ENCODE assay signal across 31 cellular contexts in the genomic region with DNA sequence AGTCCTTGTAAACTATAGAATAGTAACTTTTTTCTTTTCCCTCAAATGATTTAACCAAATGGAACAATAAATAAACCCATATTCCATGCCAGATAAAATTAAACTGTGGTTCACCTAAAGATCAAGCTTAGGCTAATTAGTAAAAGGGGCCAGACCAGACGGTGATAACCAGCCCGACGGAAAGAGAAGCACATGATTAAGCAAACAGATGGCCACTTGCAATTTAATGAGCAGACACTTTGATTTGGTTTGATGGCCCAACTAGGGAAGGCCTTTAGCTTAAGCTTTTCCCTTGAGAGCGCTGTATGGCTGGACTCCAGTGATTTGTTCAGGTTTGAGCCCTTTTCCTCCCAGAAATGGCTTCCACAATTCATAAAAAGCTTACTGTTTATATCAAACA. TPM values are rescaled to one million over a fixed set of nuclear protein-coding genes. Genes with fewer than 3 reads are reported as not detected.
DNase-seq lines count a peak whose midpoint lies in the region; ATAC-seq lines count a peak whose summit lies in the region.
"Had no signal": no experiment of that assay in that cellular context is flagged by ENCODE, and none has a peak within 500 bp of the region (broad histone marks: within the 10 kb centered on the region; RNA-seq: fewer than 3 reads in every experiment).

No MANE protein-coding gene starts in this region.

- CTCF ChIA-PET in activated CD4-positive, alpha-beta T cell treated with anti-CD3 and anti-CD28 coated beads, Interleukin-2, amount 10 ng/mL, durations not matched to agents 7 days and 5 days (lab: Charles Lee), result no interaction called here

- DNase-seq in DMS 273 treated with DMSO at 0.1 percent for 48 hours (lab: John Stamatoyannopoulos, UW) (peak; percentile 96), NCI-H1694 treated with DMSO at 0.1 percent for 48 hours (lab: John Stamatoyannopoulos, UW) (peak; percentile 66), NCI-H82 treated with DMSO at 0.1 percent for 48 hours (lab: John Stamatoyannopoulos, UW; ENCODE audit: unreplicated experiment) (peak; percentile 97), left kidney (ENCODE audit: low read depth, low spot score) (peak; percentile 10), H4 (ENCODE audit: low spot score) (no peak), KG1 (lab: John Stamatoyannopoulos, UW) (no peak)
- DNase-seq in activated CD4-positive, alpha-beta T cell treated with anti-CD3 and anti-CD28 coated beads, Interleukin-2, amount 10 ng/mL, durations not matched to agents 7 days and 5 days, result no peak
- DNase-seq: ACHN; activated CD4-positive, alpha-beta T cell treated with anti-CD3 and anti-CD28 coated beads, Interleukin-2, amount 50 U/mL, for 48 hours; activated CD4-positive, CD25-positive, alpha-beta regulatory T cell; DND-41; endodermal cell; foreskin keratinocyte; GOT3; heart right ventricle; kidney glomerular epithelial cell; NCI-H2029 treated with DMSO at 0.1 percent for 48 hours; NCI-H345; Peyer's patch; posterior cingulate gyrus; right lobe of liver; SIG-M5; stimulated activated CD4-positive, alpha-beta T cell treated with anti-CD3 and anti-CD28 coated beads, Interleukin-12 subunit alpha, Interleukin-12 subunit beta, amount 100 ng/mL, for 4 hours; stimulated activated CD4-positive, alpha-beta T cell treated with anti-CD3 and anti-CD28 coated beads, Interleukin-4, amount 100 ng/mL, for 24 hours; substantia nigra; T-cell; upper lobe of right lung had no signal

- H3K9me3 Mint-ChIP-seq in activated CD4-positive, alpha-beta T cell treated with anti-CD3 and anti-CD28 coated beads, Interleukin-2, amount 10 ng/mL, durations not matched to agents 7 days and 5 days, result peaks cover 7% of the 10 kb centered on the region

- POLR2A ChIA-PET in activated CD4-positive, alpha-beta T cell treated with anti-CD3 and anti-CD28 coated beads, Interleukin-2, amount 10 ng/mL, durations not matched to agents 7 days and 5 days (lab: Charles Lee), result no interaction called here

- ATAC-seq in GM21447 (IDR thresholded peaks at IDR 0.05; ENCODE audit: unreplicated experiment), result no peak
- ATAC-seq: activated T-helper 17 cell treated with anti-CD3 and anti-CD28 coated beads, Interleukin-2, amount 50 U/mL, for 72 hours; foreskin keratinocyte; heart right ventricle; right lobe of liver; stimulated activated memory B cell treated with anti-CD40 and anti-IgM and Interleukin-4, amounts not matched to agents 10 μg/mL and 1 μg/mL and 100 μg/mL, for 72 hours; T-cell; upper lobe of right lung had no signal

- no peaks in the 10 kb centered on the region for H3K4me1 Mint-ChIP-seq in activated CD4-positive, alpha-beta T cell treated with anti-CD3 and anti-CD28 coated beads, Interleukin-2, amount 10 ng/mL, durations not matched to agents 7 days and 5 days
- H3K4me1 Mint-ChIP-seq: activated T-helper 17 cell treated with anti-CD3 and anti-CD28 coated beads, Interleukin-2, amount 50 U/mL, for 72 hours; endodermal cell; stimulated activated memory B cell treated with anti-CD40 and anti-IgM and Interleukin-4, amounts not matched to agents 10 μg/mL and 1 μg/mL and 100 μg/mL, for 72 hours; T-cell had no signal

- no peak overlapping the region for H3K27ac Mint-ChIP-seq in activated CD4-positive, alpha-beta T cell treated with anti-CD3 and anti-CD28 coated beads, Interleukin-2, amount 10 ng/mL, durations not matched to agents 7 days and 5 days
- H3K27ac Mint-ChIP-seq: activated naive CD8-positive, alpha-beta T cell; activated T-helper 17 cell treated with anti-CD3 and anti-CD28 coated beads, Interleukin-2, amount 50 U/mL, for 72 hours; endodermal cell; stimulated activated memory B cell treated with anti-CD40 and anti-IgM and Interleukin-4, amounts not matched to agents 10 μg/mL and 1 μg/mL and 100 μg/mL, for 72 hours; T-cell had no signal

- no peaks in the 10 kb centered on the region for H3K36me3 Mint-ChIP-seq in activated CD4-positive, alpha-beta T cell treated with anti-CD3 and anti-CD28 coated beads, Interleukin-2, amount 10 ng/mL, durations not matched to agents 7 days and 5 days (ENCODE audit: low read depth)
- H3K36me3 Mint-ChIP-seq: activated naive CD8-positive, alpha-beta T cell; T-cell had no signal

- no peak overlapping the region for H3K4me3 Mint-ChIP-seq in activated CD4-positive, alpha-beta T cell treated with anti-CD3 and anti-CD28 coated beads, Interleukin-2, amount 10 ng/mL, durations not matched to agents 7 days and 5 days
- H3K4me3 Mint-ChIP-seq: activated naive CD8-positive, alpha-beta T cell; activated T-helper 17 cell treated with anti-CD3 and anti-CD28 coated beads, Interleukin-2, amount 50 U/mL, for 72 hours; endodermal cell; stimulated activated memory B cell treated with anti-CD40 and anti-IgM and Interleukin-4, amounts not matched to agents 10 μg/mL and 1 μg/mL and 100 μg/mL, for 72 hours; T-cell had no signal

- H3K27me3 Mint-ChIP-seq in activated CD4-positive, alpha-beta T cell treated with anti-CD3 and anti-CD28 coated beads, Interleukin-2, amount 10 ng/mL, durations not matched to agents 7 days and 5 days, result peaks cover 4% of the 10 kb centered on the region
- H3K27me3 Mint-ChIP-seq: activated naive CD8-positive, alpha-beta T cell had no signal

RNA-seq across cellular contexts. Expression of gene ZNF397, which starts 39.3 kb away (rescaled TPM):
- 8.6 and 9.3 TPM in 2 replicates for total RNA-seq in H4 (2014; rRNA removed; shearing (Covaris generic))
- 10 to 100 TPM; 18.0 to 18.5 TPM for total RNA-seq in activated CD4-positive, alpha-beta T cell treated with anti-CD3 and anti-CD28 coated beads, Interleukin-2, amount 10 ng/mL, durations not matched to agents 7 days and 5 days

Comparison
In these comparisons a context has a peak if more than half of its experiments do, and no peak if none do; other contexts are left out.
1. DNase-seq: peak in DMS 273 treated with DMSO at 0.1 percent for 48 hours (single experiment), NCI-H1694 treated with DMSO at 0.1 percent for 48 hours (single experiment), NCI-H82 treated with DMSO at 0.1 percent for 48 hours (single experiment) and left kidney (single experiment); none in H4 (single experiment), activated CD4-positive, alpha-beta T cell treated with anti-CD3 and anti-CD28 coated beads, Interleukin-2, amount 10 ng/mL, durations not matched to agents 7 days and 5 days (single experiment) and KG1 (single experiment).